9 cellular contexts compared by ENCODE assay signal in genomic region chr11:63564056-63564784, GRCh38. TPM values are rescaled to one million over a fixed set of nuclear protein-coding genes. Genes with fewer than 3 reads are reported as not detected.
DNase-seq lines count a peak whose midpoint lies in the region; ATAC-seq, FAIRE-seq and TF ChIP-seq lines count a peak whose summit lies in the region.
"Had no signal": no experiment of that assay in that cellular context is flagged by ENCODE, and none has a peak within 500 bp of the region (broad histone marks: within the 10 kb centered on the region; RNA-seq: fewer than 3 reads in every experiment).

No MANE protein-coding gene starts in this region.

- DNase-seq in GM12891 (ENCODE audit: insufficient read length, low spot score) (peak; percentile 43), colonic mucosa (peak; percentile 60), upper lobe of right lung (no peak), activated gamma-delta T cell (lab: John Stamatoyannopoulos, UW) (no peak), iPS-NIHi11 (ENCODE audit: low spot score) (no peak), mesothelial cell of epicardium (ENCODE audit: low spot score in 2 of 2, unreplicated experiment in 2 of 2) (no peak)

- H3K9me3 ChIP-seq in colonic mucosa, result no peaks in the 10 kb centered on the region
- H3K9me3 ChIP-seq in upper lobe of right lung, result no peaks in the 10 kb centered on the region
- H3K9me3 ChIP-seq: neutrophil had no signal

- peak; percentile 65 for ATAC-seq in GM21360 (IDR thresholded peaks at IDR 0.05; ENCODE audit: unreplicated experiment)
- peak; percentile 58 for ATAC-seq in HG03521 (IDR thresholded peaks at IDR 0.05; ENCODE audit: unreplicated experiment)
- ATAC-seq in upper lobe of right lung, result no peak

- H3K27ac ChIP-seq in colonic mucosa (peak overlapping the region; percentile 91), upper lobe of right lung (peak overlapping the region; percentile 58)
- H3K27ac ChIP-seq: neutrophil had no signal

- TF ChIP-seq POLR2A in GM12891 (IDR thresholded peaks at IDR 0.05; ENCODE audit: low read depth, low read length), result no peak

- H3K4me3 ChIP-seq in colonic mucosa (no peak overlapping the region), upper lobe of right lung (no peak overlapping the region)

- peaks cover 23% of the 10 kb centered on the region for H3K4me1 Mint-ChIP-seq in mesothelial cell of epicardium

- intact Hi-C loops in colonic mucosa (cut with DNase I), result no loop called here
- intact Hi-C loops in upper lobe of right lung (cut with DNase I), result no loop called here

- peak overlapping the region; percentile 44 to 72 for H3K9ac ChIP-seq in colonic mucosa (ENCODE audit: low read depth in 2 of 2, low read length in 2 of 2)

- H3K27me3 Mint-ChIP-seq in mesothelial cell of epicardium (ENCODE audit: low read depth), result no peaks in the 10 kb centered on the region

- H3K36me3 ChIP-seq in colonic mucosa (no peaks in the 10 kb centered on the region), upper lobe of right lung (no peaks in the 10 kb centered on the region)
- H3K36me3 ChIP-seq: neutrophil had no signal

- no peaks in the 10 kb centered on the region for H3K9me3 Mint-ChIP-seq in mesothelial cell of epicardium

- H3K27ac Mint-ChIP-seq in mesothelial cell of epicardium, result no peak overlapping the region

- H3K27me3 ChIP-seq in colonic mucosa, result no peaks in the 10 kb centered on the region
- no peaks in the 10 kb centered on the region for H3K27me3 ChIP-seq in upper lobe of right lung
- H3K27me3 ChIP-seq: neutrophil had no signal

- H3K4me1 ChIP-seq in colonic mucosa (peaks cover 26% of the 10 kb centered on the region), upper lobe of right lung (peaks cover 25% of the 10 kb centered on the region)

- no peak overlapping the region for H3K4me3 Mint-ChIP-seq in mesothelial cell of epicardium

- FAIRE-seq in GM12891 (lab: Jason Lieb, UNC), result peak; percentile 86

- TF ChIP-seq CTCF in colonic mucosa (IDR thresholded peaks at IDR 0.05) (no peak), upper lobe of right lung (IDR thresholded peaks at IDR 0.05) (no peak), mesothelial cell of epicardium (IDR thresholded peaks at IDR 0.05; ENCODE audit: unreplicated experiment) (no peak)

- H3K36me3 Mint-ChIP-seq in mesothelial cell of epicardium, result no peaks in the 10 kb centered on the region

TF ChIP-seq in GM12891, 5 proteins besides CTCF, POLR2A, EP300 and RAD21:
- TF ChIP-seq TAF1 (IDR thresholded peaks at IDR 0.05; ENCODE audit: low read depth, low read length), result no peak
- TF ChIP-seq POU2F2 (IDR thresholded peaks at IDR 0.05; ENCODE audit: low read depth, low read length), result no peak

RNA-seq across cellular contexts. Expression of gene PLAAT2, which starts 1.0 kb away (rescaled TPM):
- 9.7 TPM for polyA plus RNA-seq in GM12891 (2012; ENCODE audit: low read depth, missing spikeins)
- total RNA-seq in colonic mucosa (10 to 100 TPM in 1 of 2 donors, 1 to 10 TPM in 1; 1.9 to 11.1 TPM), upper lobe of right lung (4.2 TPM), mesothelial cell of epicardium (not detected in 3 replicates)

RNA-seq across cellular contexts. Expression of gene PLAAT4, which starts 27.6 kb away (rescaled TPM):
- 16.0 TPM for polyA plus RNA-seq in GM12891 (2012; ENCODE audit: low read depth, missing spikeins)
- total RNA-seq in colonic mucosa (10 to 100 TPM in 1 of 2 donors, 1 to 10 TPM in 1; 9.9 to 40.7 TPM), upper lobe of right lung (185 TPM), mesothelial cell of epicardium (1.2 to 1.9 TPM (median 1.7 TPM) in 3 replicates)

RNA-seq across cellular contexts. Expression of gene PLAAT3, which starts 50.0 kb away (rescaled TPM):
- 15.7 TPM for polyA plus RNA-seq in GM12891 (2012; ENCODE audit: low read depth, missing spikeins)
- total RNA-seq in colonic mucosa (10 to 100 TPM in 1 of 2 donors, 1 to 10 TPM in 1; 3.8 to 13.2 TPM), upper lobe of right lung (70.3 TPM), mesothelial cell of epicardium (0.89 to 1.6 TPM (median 1.5 TPM) in 3 replicates)

RNA-seq across cellular contexts. Expression of gene LGALS12, which starts 58.3 kb away (rescaled TPM):
- polyA plus RNA-seq in GM12891 (2012; ENCODE audit: low read depth, missing spikeins), result 0.10 TPM
- total RNA-seq in colonic mucosa (under 1 TPM in 1 of 2 donors, not detected in 1; 0.24 TPM), upper lobe of right lung (0.49 TPM), mesothelial cell of epicardium (0.58 to 0.89 TPM (median 0.79 TPM) in 3 replicates)

Comparison
In these comparisons a context has a peak if more than half of its experiments do, and no peak if none do; other contexts are left out.
1. DNase-seq: peak in GM12891 (single experiment) and colonic mucosa (single experiment); none in upper lobe of right lung (single experiment), activated gamma-delta T cell (single experiment), iPS-NIHi11 (single experiment) and mesothelial cell of epicardium (0 of 2).